Comparison of ENCODE assay signal across 16 cellular contexts in the genomic region with DNA sequence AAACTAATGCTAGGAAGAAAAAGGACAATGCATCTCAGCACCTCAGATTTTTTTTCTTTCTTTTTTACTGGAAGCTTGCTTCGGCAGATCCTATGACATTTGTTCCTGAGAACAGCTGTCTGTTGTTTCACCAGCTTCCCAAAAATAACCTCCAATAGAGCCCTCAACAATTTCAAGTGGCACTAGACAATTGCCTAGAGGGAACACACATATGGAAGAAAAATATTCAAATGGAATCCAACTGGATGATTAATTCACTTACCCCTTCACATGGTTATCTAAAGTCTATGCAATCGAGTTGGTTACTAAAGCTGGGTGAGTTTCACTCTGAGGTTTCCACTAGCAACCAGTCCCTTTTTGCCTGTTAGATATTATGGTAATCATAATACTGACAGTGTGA. TPM values are rescaled to one million over a fixed set of nuclear protein-coding genes. Genes with fewer than 3 reads are reported as not detected.
DNase-seq lines count a peak whose midpoint lies in the region; ATAC-seq and TF ChIP-seq lines count a peak whose summit lies in the region.
"Had no signal": no experiment of that assay in that cellular context is flagged by ENCODE, and none has a peak within 500 bp of the region (broad histone marks: within the 10 kb centered on the region; RNA-seq: fewer than 3 reads in every experiment).

A gene with protein sequence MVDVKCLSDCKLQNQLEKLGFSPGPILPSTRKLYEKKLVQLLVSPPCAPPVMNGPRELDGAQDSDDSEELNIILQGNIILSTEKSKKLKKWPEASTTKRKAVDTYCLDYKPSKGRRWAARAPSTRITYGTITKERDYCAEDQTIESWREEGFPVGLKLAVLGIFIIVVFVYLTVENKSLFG (minus strand): TSS at position 329 of the 400 bp plus-strand sequence. CDS start 1,520 bp downstream, outside the sequence.

- H3K27ac ChIP-seq in A673 (ENCODE audit: low read depth, low read length, poor library complexity, severe bottlenecking) (peak within 1 kb of the TSS; percentile 36), heart right ventricle (peak within 1 kb of the TSS in 6 of 10 donors; percentile 39 to 78 (median 63))
- H3K27ac ChIP-seq: tibial artery had no signal

- H3K4me1 ChIP-seq in A673 (ENCODE audit: insufficient read depth, low read length, poor library complexity, severe bottlenecking), result peaks cover 60% of the 10 kb centered on the region
- peaks cover 0 to 40% (median 4%) of the 10 kb centered on the region in 9 donors for H3K4me1 ChIP-seq in heart right ventricle
- H3K4me1 ChIP-seq: tibial artery had no signal

- TF ChIP-seq CTCF in A673 (conservative IDR thresholded peaks at IDR 0.05; ENCODE audit: low read depth, low read length) (no peak), heart right ventricle (IDR thresholded peaks at IDR 0.05) (no peak)

- peak in 5 of 8 donors; percentile 77 to 91 (median 87) for ATAC-seq in heart right ventricle
- ATAC-seq in GM19463 (IDR thresholded peaks at IDR 0.05; ENCODE audit: unreplicated experiment), result no peak
- no peak for ATAC-seq in HG03196 (IDR thresholded peaks at IDR 0.05; ENCODE audit: unreplicated experiment)
- ATAC-seq in GM21717 (IDR thresholded peaks at IDR 0.05; ENCODE audit: unreplicated experiment), result no peak

- BruUV-seq in A673 (replicated peaks; lab: Mats Ljungman, UMichigan), result no TSS peak

- H3K9me3 ChIP-seq in A673 (ENCODE audit: low read depth, low read length, poor library complexity, severe bottlenecking) (no peaks in the 10 kb centered on the region), heart right ventricle (no peaks in the 10 kb centered on the region)
- H3K9me3 ChIP-seq: tibial artery had no signal

- intact Hi-C loops in A673 (cut with micrococcal nuclease; ENCODE audit: unreplicated experiment) (no loop called here), heart right ventricle (cut with DNase I) (no loop called here)

- POLR2A ChIA-PET in A673 (lab: Charles Lee; ENCODE audit: low non-redundant PET), result no interaction called here

- no peaks in the 10 kb centered on the region for H3K27me3 ChIP-seq in A673 (replicated peaks; ENCODE audit: insufficient read depth, low read depth, low read length, poor library complexity)
- peaks cover 0 to 39% (median 0%) of the 10 kb centered on the region in 7 donors for H3K27me3 ChIP-seq in heart right ventricle

- H3K4me3 ChIP-seq in A673 (ENCODE audit: low read depth, low read length, poor library complexity, severe bottlenecking) (no peak within 1 kb of the TSS), heart right ventricle (no peak within 1 kb of the TSS)
- H3K4me3 ChIP-seq: tibial artery had no signal

- 22 to 45% methylated on average over 2 of the region's 2 CpGs for WGBS in heart right ventricle, 2 donors

- CTCF ChIA-PET in A673 (lab: Charles Lee), result no interaction called here

- H3K36me3 ChIP-seq in A673 (ENCODE audit: insufficient read depth, low read length, poor library complexity, severe bottlenecking) (no peaks in the 10 kb centered on the region), heart right ventricle (no peaks in the 10 kb centered on the region)
- H3K36me3 ChIP-seq: tibial artery had no signal

- DNase-seq in A673 (ENCODE audit: low spot score), result no peak
- DNase-seq in NCI-H1092 treated with DMSO at 0.1 percent for 48 hours (lab: John Stamatoyannopoulos, UW), result peak; percentile 23
- peak; percentile 84 for DNase-seq in NCI-H524 treated with DMSO at 0.1 percent for 48 hours (lab: John Stamatoyannopoulos, UW)
- no peak for DNase-seq in heart right ventricle
- DNase-seq in activated naive CD4-positive, alpha-beta T cell (lab: John Stamatoyannopoulos, UW), result no peak
- DNase-seq: activated CD8-positive, alpha-beta memory T cell treated with anti-CD3 and anti-CD28 coated beads, Interleukin-2, amount 50 U/mL, for 48 hours; CD8-positive, alpha-beta memory T cell; effector CD8-positive, alpha-beta T cell; NCI-H526 treated with DMSO at 0.1 percent for 48 hours; nucleus accumbens; stimulated activated CD4-positive, alpha-beta T cell treated with anti-CD3 and anti-CD28 coated beads, Interleukin-4, amount 100 ng/mL, for 4 hours; tibial artery had no signal

RNA-seq across cellular contexts. Expression of the gene that starts here (rescaled TPM):
- total RNA-seq in A673 (2021) (1.5 and 3.4 TPM in 2 replicates), heart right ventricle (not detected)
- polyA plus RNA-seq in heart right ventricle, result not detected
- total RNA-seq: RPMI7951 had no signal
- polyA plus RNA-seq: CD8-positive, alpha-beta memory T cell had no signal

Comparison
In these comparisons a context has a peak if more than half of its experiments do, and no peak if none do; other contexts are left out.
1. Peak in ATAC-seq and H3K27ac ChIP-seq in heart right ventricle; RNA of the gene not detected or under 1 TPM.
2. DNase-seq: peak in NCI-H1092 treated with DMSO at 0.1 percent for 48 hours (single experiment) and NCI-H524 treated with DMSO at 0.1 percent for 48 hours (single experiment); none in A673 (single experiment), heart right ventricle (0 of 2) and activated naive CD4-positive, alpha-beta T cell (0 of 4).